In genomic region chr11:57751676-57752253, GRCh38 we compare ENCODE assay signal across 8 cellular contexts. TPM values are rescaled to one million over a fixed set of nuclear protein-coding genes. Genes with fewer than 3 reads are reported as not detected.
DNase-seq lines count a peak whose midpoint lies in the region; ATAC-seq and TF ChIP-seq lines count a peak whose summit lies in the region.

Gene BTBD18, minus strand, starts transcription at chr11:57751819. Its CDS starts 631 bp downstream, at chr11:57751188.

- ATAC-seq in upper lobe of right lung (peak; percentile 92), GM19452 (IDR thresholded peaks at IDR 0.05; ENCODE audit: unreplicated experiment) (no peak)

- intact Hi-C loops in adrenal gland (cut with DNase I): loop anchor here in 1 of 2 donors (5.0 kb wide), 1 partner anchor 46 kb away; no protein-coding TSS in a partner anchor
- intact Hi-C loops in upper lobe of right lung (cut with DNase I): no loop called here

- TF ChIP-seq POLR2A in NB4 (IDR thresholded peaks at IDR 0.05; ENCODE audit: extremely low read depth, insufficient read length): no peak
- no peak for TF ChIP-seq POLR2A in adrenal gland (IDR thresholded peaks at IDR 0.05)

- TF ChIP-seq CTCF in NB4 (IDR thresholded peaks at IDR 0.05; ENCODE audit: low read depth, low read length): peak; percentile 43
- peak; percentile 19 to 73 (median 68) for TF ChIP-seq CTCF in adrenal gland (IDR thresholded peaks at IDR 0.05)
- TF ChIP-seq CTCF in upper lobe of right lung (IDR thresholded peaks at IDR 0.05): peak; percentile 47

- H3K4me3 ChIP-seq in NB4 (ENCODE audit: low read depth, low read length) (no peak within 1 kb of the TSS), adrenal gland (no peak within 1 kb of the TSS), upper lobe of right lung (no peak within 1 kb of the TSS)

- DNase-seq in SKM-1 treated with dmso at 0.1 percent for 144 hours (lab: John Stamatoyannopoulos, UW; ENCODE audit: unreplicated experiment): peak; percentile 23
- DNase-seq in SKM-1 (lab: John Stamatoyannopoulos, UW; ENCODE audit: unreplicated experiment): no peak
- peak; percentile 63 for DNase-seq in NB4 (ENCODE audit: low read depth)
- DNase-seq in adrenal gland: peak; percentile 51 to 82 (median 75)
- peak; percentile 41 for DNase-seq in inferior parietal cortex (ENCODE audit: extremely low spot score)
- DNase-seq in upper lobe of right lung: no peak
- no peak for DNase-seq in NCI-H1436 treated with DMSO at 0.1 percent for 48 hours (lab: John Stamatoyannopoulos, UW)

- H3K27me3 ChIP-seq in adrenal gland: no peaks in the 10 kb centered on the region
- no peaks in the 10 kb centered on the region for H3K27me3 ChIP-seq in upper lobe of right lung

- H3K27ac ChIP-seq in adrenal gland (no peak within 1 kb of the TSS), upper lobe of right lung (no peak within 1 kb of the TSS)

- 34 to 42% (median 41%) methylated on average over 10 of the region's 10 CpGs for WGBS in adrenal gland, 4 donors

- peaks cover 4 to 9% of the 10 kb centered on the region in 2 donors for H3K4me1 ChIP-seq in adrenal gland (replicated peaks in 1 of 2)
- no peaks in the 10 kb centered on the region for H3K4me1 ChIP-seq in upper lobe of right lung

- H3K9me3 ChIP-seq in adrenal gland (replicated peaks in 1 of 3): no peaks in the 10 kb centered on the region
- H3K9me3 ChIP-seq in upper lobe of right lung: no peaks in the 10 kb centered on the region

- H3K36me3 ChIP-seq in adrenal gland (replicated peaks in 1 of 2): no peaks in the 10 kb centered on the region
- no peaks in the 10 kb centered on the region for H3K36me3 ChIP-seq in upper lobe of right lung

RNA-seq across cellular contexts. Expression of gene BTBD18, which starts in this region (rescaled TPM):
- total RNA-seq in adrenal gland (not detected), upper lobe of right lung (not detected)
- not detected for polyA plus RNA-seq in adrenal gland

Comparison
In these comparisons a context has a peak if more than half of its experiments do, and no peak if none do; other contexts are left out.
1. DNase-seq: peak in SKM-1 treated with dmso at 0.1 percent for 144 hours (single experiment), NB4 (single experiment) and inferior parietal cortex (single experiment); none in SKM-1 (single experiment), upper lobe of right lung (single experiment) and NCI-H1436 treated with DMSO at 0.1 percent for 48 hours (single experiment).
2. Peak in DNase-seq in adrenal gland; RNA of the gene not detected or under 1 TPM.
3. Peak in ATAC-seq in upper lobe of right lung; RNA of the gene not detected or under 1 TPM.
4. Peak in every context shown above with its lines, with median percentiles within 50 percentile points of each other: CTCF ChIP-seq.